ENCODE assay signal across 26 cellular contexts in the genomic region with DNA sequence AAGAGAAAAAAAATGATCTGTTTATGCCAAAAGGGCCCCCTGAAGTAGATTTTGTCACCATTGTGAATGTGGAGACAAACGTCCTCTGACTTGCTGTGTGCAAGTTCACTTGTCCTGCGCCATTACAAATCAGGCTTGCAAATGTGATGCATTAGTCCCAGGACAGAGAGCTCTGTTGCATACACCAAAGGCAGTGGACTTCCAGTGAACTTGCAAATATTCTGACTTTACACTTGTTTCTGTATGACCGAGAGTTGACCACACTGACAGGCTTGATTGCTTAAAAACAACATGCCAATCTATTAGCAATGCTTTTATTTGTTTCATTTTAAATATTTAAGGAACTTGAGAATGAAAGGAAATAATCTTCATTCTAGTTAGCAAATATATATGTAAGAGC.
DNase-seq lines count a peak whose midpoint lies in the region; ATAC-seq, FAIRE-seq and TF ChIP-seq lines count a peak whose summit lies in the region.
"Had no signal": no experiment of that assay in that cellular context is flagged by ENCODE, and none has a peak within 500 bp of the region (broad histone marks: within the 10 kb centered on the region; RNA-seq: fewer than 3 reads in every experiment).

No MANE protein-coding gene starts in this region.

- H3K27me3 ChIP-seq in GM12878 (replicated peaks in 1 of 2; ENCODE audit: control insufficient read depth in 2 of 2, insufficient read depth in 2 of 2, low read length in 1 of 2), result no peaks in the 10 kb centered on the region
- no peaks in the 10 kb centered on the region for H3K27me3 ChIP-seq in breast epithelium
- H3K27me3 ChIP-seq in BE2C, result no peaks in the 10 kb centered on the region
- H3K27me3 ChIP-seq: adrenal gland, brain microvascular endothelial cell, gastroesophageal sphincter, tibial artery had no signal

- SMC1A ChIA-PET in GM12878 (lab: Charles Lee; ENCODE audit: uncharacterized antibody, unreplicated experiment), result interaction anchor here (0.9 to 5.3 kb wide), 36 partner anchors 9 to 300 kb away, joined by 3 to 26 read pairs (median 4); no protein-coding TSS in a partner anchor

- H3K27ac ChIP-seq in GM12878 (ENCODE audit: control insufficient read depth, insufficient read depth) (no peak overlapping the region), temporal lobe (ENCODE audit: low read depth, low read length) (peak overlapping the region; percentile 1), breast epithelium (no peak overlapping the region)
- H3K27ac ChIP-seq: adrenal gland, brain microvascular endothelial cell, gastroesophageal sphincter, lower lobe of right lung, tibial artery had no signal

- H3K4me1 ChIP-seq in GM12878 (ENCODE audit: control insufficient read depth, insufficient read depth, low read length) (peaks cover 2% of the 10 kb centered on the region; the same call in 1 of the 2 replicates), breast epithelium (no peaks in the 10 kb centered on the region), BE2C (peaks cover 3% of the 10 kb centered on the region; the same call in 1 of the 2 replicates)
- H3K4me1 ChIP-seq: lower lobe of right lung had no signal

- no peak for TF ChIP-seq RAD21 in GM12878 (IDR thresholded peaks at IDR 0.05; ENCODE audit: insufficient read depth, low read depth, low read length)

- peak; percentile 60 for ATAC-seq in GM18907 (IDR thresholded peaks at IDR 0.05; ENCODE audit: unreplicated experiment)
- peak; percentile 45 for ATAC-seq in HG02642 (IDR thresholded peaks at IDR 0.05; ENCODE audit: poor library complexity, unreplicated experiment)
- ATAC-seq in GM12878, result peak; percentile 89
- no peak for ATAC-seq in HG03097 (IDR thresholded peaks at IDR 0.05; ENCODE audit: low FRiP score, unreplicated experiment)
- ATAC-seq: CD8-positive, alpha-beta T cell; gastroesophageal sphincter; lower lobe of right lung had no signal

- H2AFZ ChIP-seq in GM12878 (ENCODE audit: control insufficient read depth, low read depth, low read length), result no peak overlapping the region

- 33% methylated on average over 3 of the region's 3 CpGs for WGBS in GM12878 (ENCODE audit: insufficient coverage, insufficient replicate concordance, low lambda C conversion rate, missing lambda C conversion rate)

- no peaks in the 10 kb centered on the region for H3K9me3 ChIP-seq in GM12878 (replicated peaks; ENCODE audit: control insufficient read depth, insufficient read depth, low read length)
- H3K9me3 ChIP-seq in breast epithelium, result no peaks in the 10 kb centered on the region
- no peaks in the 10 kb centered on the region for H3K9me3 ChIP-seq in BE2C
- H3K9me3 ChIP-seq: adrenal gland, gastroesophageal sphincter, lower lobe of right lung, tibial artery had no signal

- FAIRE-seq in GM12878 (lab: Jason Lieb, UNC), result no peak
- FAIRE-seq: colon, G401.6, small intestine had no signal

- peak in 1 of 2 experiments; percentile 58; a peak in 2 of 4 replicates for TF ChIP-seq EP300 in GM12878 (IDR thresholded peaks at IDR 0.05; ENCODE audit: borderline replicate concordance in 1 of 2, control insufficient read depth in 1 of 2, low read depth in 2 of 2, low read length in 2 of 2)

- no peaks in the 10 kb centered on the region for H4K20me1 ChIP-seq in GM12878 (ENCODE audit: control insufficient read depth, insufficient read depth)

- in situ Hi-C loops in GM12878 (cut with MboI), result no loop called here

- H3K79me2 ChIP-seq in GM12878 (ENCODE audit: control insufficient read depth, insufficient read depth, low read length), result no peaks in the 10 kb centered on the region

- peak; percentile 35 for DNase-seq in GM12878 (ENCODE audit: low read depth, low spot score)
- DNase-seq in breast epithelium (ENCODE audit: low spot score in 2 of 2), result no peak
- DNase-seq in BE2C, result no peak
- DNase-seq: activated gamma-delta T cell treated with Interleukin-2 at 50 U/mL for 16 hours; activated T-cell treated with anti-CD3 and anti-CD28 coated beads, Interleukin-2, amount 50 U/mL, for 1 hour; brain microvascular endothelial cell; CD8-positive, alpha-beta T cell; DMS153; endodermal cell; islet precursor cell; lower lobe of right lung; MM.1S; NCI-H748 treated with DMSO at 0.1 percent for 48 hours; small intestine; stimulated activated CD4-positive, alpha-beta T cell treated with anti-CD3 and anti-CD28 coated beads, Interleukin-2, amount 100 ng/mL, for 48 hours; stimulated activated naive CD4-positive, alpha-beta T cell treated with Interleukin-2 at 50 U/mL for 16 hours; SW 1271; tibial artery had no signal

- H3K4me3 ChIP-seq in GM12878 (no peak overlapping the region), breast epithelium (no peak overlapping the region), BE2C (ENCODE audit: low read depth, low read length) (no peak overlapping the region)
- H3K4me3 ChIP-seq: adrenal gland, gastroesophageal sphincter, lower lobe of right lung, tibial artery had no signal

- TF ChIP-seq CTCF in GM12878 (IDR thresholded peaks at IDR 0.05 in 2 of 3, conservative IDR thresholded peaks at IDR 0.05 in 1 of 3; ENCODE audit: control insufficient read depth in 2 of 3, extremely low read depth in 1 of 3, insufficient read depth in 1 of 3, low read depth in 3 of 3, low read length in 3 of 3), result no peak
- no peak for TF ChIP-seq CTCF in breast epithelium (IDR thresholded peaks at IDR 0.05)
- TF ChIP-seq CTCF in BE2C (IDR thresholded peaks at IDR 0.05; ENCODE audit: low read depth, low read length), result no peak

- CTCF ChIA-PET in GM12878 (lab: Yijun Ruan, JAX), result interaction anchor here (0.8 to 2.2 kb wide), 7 partner anchors 16 to 246 kb away, joined by 3 to 11 read pairs (median 3); no protein-coding TSS in a partner anchor

- no TSS peak for BruUV-seq in GM12878 (replicated peaks; lab: Mats Ljungman, UMichigan)

- no peak overlapping the region for H3K9ac ChIP-seq in GM12878 (ENCODE audit: control insufficient read depth, insufficient read depth, low read length)

- no peak overlapping the region for H3K4me2 ChIP-seq in GM12878 (ENCODE audit: control insufficient read depth, insufficient read depth)

- intact Hi-C loops in GM12878 (cut with micrococcal nuclease; ENCODE audit: unreplicated experiment), result no loop called here
- intact Hi-C loops in breast epithelium (cut with DNase I; ENCODE audit: low total_unique reads), result no loop called here

- RAD21 ChIA-PET in GM12878 (lab: Charles Lee; ENCODE audit: unreplicated experiment), result interaction anchor here (1.0 to 5.1 kb wide), 17 partner anchors 12 to 248 kb away, joined by 3 to 27 read pairs (median 4); no protein-coding TSS in a partner anchor

- POLR2A ChIA-PET in GM12878 (lab: Charles Lee), result interaction anchor here (0.5 to 1.4 kb wide), 5 partner anchors 9 to 246 kb away, joined by 3 to 4 read pairs (median 3); no protein-coding TSS in a partner anchor

- no peaks in the 10 kb centered on the region for H3K36me3 ChIP-seq in GM12878 (ENCODE audit: control insufficient read depth in 2 of 2, insufficient read depth in 2 of 2, low read length in 1 of 2)
- H3K36me3 ChIP-seq in breast epithelium, result no peaks in the 10 kb centered on the region
- no peaks in the 10 kb centered on the region for H3K36me3 ChIP-seq in BE2C
- H3K36me3 ChIP-seq: adrenal gland, brain microvascular endothelial cell, lower lobe of right lung, tibial artery had no signal

- TF ChIP-seq POLR2A in GM12878 (IDR thresholded peaks at IDR 0.05; ENCODE audit: low read depth, low read length), result no peak
- TF ChIP-seq POLR2A in breast epithelium (IDR thresholded peaks at IDR 0.05), result no peak

TF ChIP-seq in GM12878, 131 proteins besides CTCF, POLR2A, EP300 and RAD21 (continues in another document):
- peak; percentile 79; the same call in 1 of the 2 replicates for TF ChIP-seq DPF2 (IDR thresholded peaks at IDR 0.05)
- no peak for TF ChIP-seq TCF12 (IDR thresholded peaks at IDR 0.05; ENCODE audit: low read depth, low read length)
- TF ChIP-seq ATF7 (IDR thresholded peaks at IDR 0.05; ENCODE audit: low read depth), result 0 out of 2 replicates have a peak, but pooled peaks have one; percentile 25
- TF ChIP-seq PAX5 (IDR thresholded peaks at IDR 0.05; ENCODE audit: borderline replicate concordance, low read depth, low read length), result 0 out of 2 replicates have a peak, but pooled peaks have one; percentile 25
- TF ChIP-seq RUNX3 (IDR thresholded peaks at IDR 0.05; ENCODE audit: low read length), result peak; percentile 74
- TF ChIP-seq GATAD2B (conservative IDR thresholded peaks at IDR 0.05; ENCODE audit: low read depth), result no peak
- no peak for TF ChIP-seq MEF2A (IDR thresholded peaks at IDR 0.05; ENCODE audit: insufficient read depth, low read depth, low read length)
- TF ChIP-seq, protein P1, sequence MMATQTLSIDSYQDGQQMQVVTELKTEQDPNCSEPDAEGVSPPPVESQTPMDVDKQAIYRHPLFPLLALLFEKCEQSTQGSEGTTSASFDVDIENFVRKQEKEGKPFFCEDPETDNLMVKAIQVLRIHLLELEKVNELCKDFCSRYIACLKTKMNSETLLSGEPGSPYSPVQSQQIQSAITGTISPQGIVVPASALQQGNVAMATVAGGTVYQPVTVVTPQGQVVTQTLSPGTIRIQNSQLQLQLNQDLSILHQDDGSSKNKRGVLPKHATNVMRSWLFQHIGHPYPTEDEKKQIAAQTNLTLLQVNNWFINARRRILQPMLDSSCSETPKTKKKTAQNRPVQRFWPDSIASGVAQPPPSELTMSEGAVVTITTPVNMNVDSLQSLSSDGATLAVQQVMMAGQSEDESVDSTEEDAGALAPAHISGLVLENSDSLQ (IDR thresholded peaks at IDR 0.05), result peak; percentile 74
- no peak for TF ChIP-seq SREBF2 (IDR thresholded peaks at IDR 0.05; ENCODE audit: low read length)
- TF ChIP-seq, protein P2, sequence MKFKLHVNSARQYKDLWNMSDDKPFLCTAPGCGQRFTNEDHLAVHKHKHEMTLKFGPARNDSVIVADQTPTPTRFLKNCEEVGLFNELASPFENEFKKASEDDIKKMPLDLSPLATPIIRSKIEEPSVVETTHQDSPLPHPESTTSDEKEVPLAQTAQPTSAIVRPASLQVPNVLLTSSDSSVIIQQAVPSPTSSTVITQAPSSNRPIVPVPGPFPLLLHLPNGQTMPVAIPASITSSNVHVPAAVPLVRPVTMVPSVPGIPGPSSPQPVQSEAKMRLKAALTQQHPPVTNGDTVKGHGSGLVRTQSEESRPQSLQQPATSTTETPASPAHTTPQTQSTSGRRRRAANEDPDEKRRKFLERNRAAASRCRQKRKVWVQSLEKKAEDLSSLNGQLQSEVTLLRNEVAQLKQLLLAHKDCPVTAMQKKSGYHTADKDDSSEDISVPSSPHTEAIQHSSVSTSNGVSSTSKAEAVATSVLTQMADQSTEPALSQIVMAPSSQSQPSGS (IDR thresholded peaks at IDR 0.05; ENCODE audit: low read length), result 0 out of 2 replicates have a peak, but pooled peaks have one; percentile 37
- TF ChIP-seq IRF4 (IDR thresholded peaks at IDR 0.05; ENCODE audit: low read depth, low read length), result peak; percentile 30; the same call in 1 of the 2 replicates
- TF ChIP-seq SMC3 (IDR thresholded peaks at IDR 0.05; ENCODE audit: borderline replicate concordance, low read length), result no peak
- peak; percentile 33; the same call in 1 of the 2 replicates for TF ChIP-seq NFIC (IDR thresholded peaks at IDR 0.05; ENCODE audit: low read depth, low read length)
- peak; percentile 68; the same call in 1 of the 2 replicates for TF ChIP-seq BCL11A (IDR thresholded peaks at IDR 0.05; ENCODE audit: low read depth, low read length)
